Comparison of ENCODE assay signal across 32 cellular contexts in genomic region chr19:20273951-20274578, GRCh38.
"Had no signal": no experiment of that assay in that cellular context is flagged by ENCODE, and none has a peak within 500 bp of the region (broad histone marks: within the 10 kb centered on the region; RNA-seq: fewer than 3 reads in every experiment).

No MANE protein-coding gene starts in this region.

- H3K36me3 ChIP-seq: adrenal gland, ascending aorta, cardiac muscle cell, gastrocnemius medialis, neural progenitor cell, right atrium auricular region, transverse colon had no signal

- H3K9me3 ChIP-seq: adrenal gland, ascending aorta, gastrocnemius medialis, right atrium auricular region, transverse colon had no signal

- H3K27ac ChIP-seq: adrenal gland, ascending aorta, cardiac muscle cell, coronary artery, dorsolateral prefrontal cortex, gastrocnemius medialis, hepatocyte, neural progenitor cell, right atrium auricular region, transverse colon had no signal

- H3K9me3 Mint-ChIP-seq: activated naive CD4-positive, alpha-beta T cell treated with anti-CD3 and anti-CD28 coated beads for 36 hours; activated naive CD8-positive, alpha-beta T cell treated with anti-CD3 and anti-CD28 coated beads for 36 hours; brain had no signal

- H3K27ac Mint-ChIP-seq: activated CD4-positive, alpha-beta T cell treated with anti-CD3 and anti-CD28 coated beads for 36 hours; activated naive CD4-positive, alpha-beta T cell treated with anti-CD3 and anti-CD28 coated beads for 36 hours; activated naive CD8-positive, alpha-beta T cell treated with anti-CD3 and anti-CD28 coated beads for 36 hours; natural killer cell; neural progenitor cell; T-helper 2 cell treated with Interferon-gamma antibody and Interleukin-4, amounts not matched to agents 5 μg/mL and 100 μg/mL, for 36 hours had no signal

- DNase-seq: activated CD4-positive, alpha-beta T cell treated with anti-CD3 and anti-CD28 coated beads for 36 hours; activated CD4-positive, alpha-beta T cell treated with anti-CD3 and anti-CD28 coated beads, Interleukin-2, amount 50 U/mL, for 48 hours; activated CD4-positive, CD25-positive, alpha-beta regulatory T cell; activated CD8-positive, alpha-beta memory T cell treated with anti-CD3 and anti-CD28 coated beads for 24 hours; activated effector memory CD4-positive, alpha-beta T cell treated with Interleukin-2 at 50 U/mL for 16 hours; activated naive CD4-positive, alpha-beta T cell treated with anti-CD3 and anti-CD28 coated beads for 36 hours; activated naive CD8-positive, alpha-beta T cell treated with anti-CD3 and anti-CD28 coated beads for 36 hours; adrenal gland; dorsolateral prefrontal cortex; effector memory CD4-positive, alpha-beta T cell; erythroblast; gastrocnemius medialis; left colon; mammary epithelial cell; midbrain; natural killer cell; occipital lobe; stimulated activated CD4-positive, alpha-beta T cell treated with anti-CD3 and anti-CD28 coated beads, Interleukin-1b, Interleukin-23, amount 100 ng/mL, for 48 hours; stimulated activated CD4-positive, alpha-beta T cell treated with anti-CD3 and anti-CD28 coated beads, Interleukin-4, amount 100 ng/mL, for 4 hours; stimulated activated CD8-positive, alpha-beta memory T cell treated with anti-CD3 and anti-CD28 coated beads, Interleukin-4, amount 100 ng/mL, for 48 hours; stimulated activated naive CD4-positive, alpha-beta T cell treated with Interleukin-2 at 50 U/mL for 16 hours; T-helper 1 cell; transverse colon had no signal

- H3K4me3 ChIP-seq: adrenal gland, ascending aorta, cardiac muscle cell, coronary artery, dorsolateral prefrontal cortex, gastrocnemius medialis, hepatocyte, neural progenitor cell, right atrium auricular region, smooth muscle cell, transverse colon had no signal

- H3K27me3 Mint-ChIP-seq: activated CD4-positive, alpha-beta T cell treated with anti-CD3 and anti-CD28 coated beads for 36 hours had no signal

- ATAC-seq: activated CD4-positive, alpha-beta T cell treated with anti-CD3 and anti-CD28 coated beads for 36 hours; gastrocnemius medialis; left colon; natural killer cell had no signal

- H3K4me1 Mint-ChIP-seq: activated CD4-positive, alpha-beta T cell treated with anti-CD3 and anti-CD28 coated beads for 36 hours; natural killer cell; neural progenitor cell had no signal

- H3K4me2 ChIP-seq: hepatocyte, neural progenitor cell, smooth muscle cell had no signal

- H2AFZ ChIP-seq: hepatocyte, neural progenitor cell had no signal

- H3K79me2 ChIP-seq: hepatocyte had no signal

- H3K27me3 ChIP-seq: adrenal gland, ascending aorta, cardiac muscle cell, gastrocnemius medialis, hepatocyte, neural progenitor cell, right atrium auricular region, transverse colon had no signal

- H3K36me3 Mint-ChIP-seq: activated naive CD8-positive, alpha-beta T cell treated with anti-CD3 and anti-CD28 coated beads for 36 hours; brain; natural killer cell; neural progenitor cell had no signal

- H3K9ac ChIP-seq: neural progenitor cell had no signal

- H3K4me1 ChIP-seq: adrenal gland, ascending aorta, gastrocnemius medialis, neural progenitor cell, right atrium auricular region had no signal

- H3K4me3 Mint-ChIP-seq: activated CD4-positive, alpha-beta T cell treated with anti-CD3 and anti-CD28 coated beads for 36 hours; activated naive CD4-positive, alpha-beta T cell treated with anti-CD3 and anti-CD28 coated beads for 36 hours; activated naive CD8-positive, alpha-beta T cell treated with anti-CD3 and anti-CD28 coated beads for 36 hours; brain; natural killer cell; neural progenitor cell; T-helper 2 cell treated with Interferon-gamma antibody and Interleukin-4, amounts not matched to agents 5 μg/mL and 100 μg/mL, for 36 hours had no signal
